28 cellular contexts compared by ENCODE assay signal in the genomic region with DNA sequence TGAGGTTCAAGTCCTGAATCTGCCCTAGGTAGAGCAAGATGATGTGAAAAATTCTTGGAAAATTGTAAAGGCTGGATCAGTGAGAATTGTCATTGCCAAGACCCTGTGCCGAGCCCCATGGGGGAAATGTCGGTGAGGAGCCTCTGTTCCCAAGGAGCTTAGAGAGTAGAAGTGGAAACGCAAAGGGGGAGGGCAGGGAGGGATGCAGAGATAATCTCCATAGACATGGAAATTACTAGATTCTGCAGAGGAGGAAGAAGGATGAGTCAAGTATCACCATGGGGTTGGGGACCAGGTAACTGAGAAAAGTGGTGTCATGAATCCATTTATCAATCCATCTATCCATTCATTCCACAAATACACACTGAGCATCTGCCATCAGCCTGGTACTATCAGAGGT. TPM values are rescaled to one million over a fixed set of nuclear protein-coding genes. Genes with fewer than 3 reads are reported as not detected.
DNase-seq lines count a peak whose midpoint lies in the region; ATAC-seq and TF ChIP-seq lines count a peak whose summit lies in the region.
"Had no signal": no experiment of that assay in that cellular context is flagged by ENCODE, and none has a peak within 500 bp of the region (broad histone marks: within the 10 kb centered on the region; RNA-seq: fewer than 3 reads in every experiment).

No MANE protein-coding gene starts in this region.

- no peaks in the 10 kb centered on the region for H4K20me1 ChIP-seq in GM23338 (replicated peaks; ENCODE audit: insufficient read depth)
- H4K20me1 ChIP-seq: BLaER1 treated with 17β-estradiol and CSF1 and Interleukin-3, amounts not matched to agents 10 nM and 100 nM had no signal

- H3K27me3 Mint-ChIP-seq in activated T-cell treated with anti-CD3 and anti-CD28 coated beads, Interleukin-2, amount 50 U/mL, for 24 hours: no peaks in the 10 kb centered on the region
- no peaks in the 10 kb centered on the region for H3K27me3 Mint-ChIP-seq in activated T-cell treated with anti-CD3 and anti-CD28 coated beads, Interleukin-2, amount 50 U/mL, for 72 hours (ENCODE audit: low read depth)
- H3K27me3 Mint-ChIP-seq in GM23338 (ENCODE audit: insufficient read depth, low read depth, poor library complexity) (peaks cover 5% of the 10 kb centered on the region), progenitor cell of endocrine pancreas (peaks cover 8% of the 10 kb centered on the region)
- H3K27me3 Mint-ChIP-seq in activated T-helper 17 cell treated with anti-CD3 and anti-CD28 coated beads, Interleukin-2, amount 50 U/mL, for 72 hours: no peaks in the 10 kb centered on the region
- H3K27me3 Mint-ChIP-seq: CD4-positive, alpha-beta T cell had no signal

- peaks cover 57% of the 10 kb centered on the region for H3K4me1 Mint-ChIP-seq in activated T-cell treated with anti-CD3 and anti-CD28 coated beads, Interleukin-2, amount 50 U/mL, for 24 hours (ENCODE audit: low read depth)
- peaks cover 66% of the 10 kb centered on the region for H3K4me1 Mint-ChIP-seq in activated T-cell treated with anti-CD3 and anti-CD28 coated beads, Interleukin-2, amount 50 U/mL, for 72 hours (ENCODE audit: low read depth)
- H3K4me1 Mint-ChIP-seq in GM23338 (peaks cover 28% of the 10 kb centered on the region), progenitor cell of endocrine pancreas (ENCODE audit: low read depth) (peaks cover 29% of the 10 kb centered on the region)
- peaks cover 55% of the 10 kb centered on the region for H3K4me1 Mint-ChIP-seq in activated T-helper 17 cell treated with anti-CD3 and anti-CD28 coated beads, Interleukin-2, amount 50 U/mL, for 72 hours

- H3K36me3 ChIP-seq in GM23338 (ENCODE audit: insufficient read depth): no peaks in the 10 kb centered on the region
- H3K36me3 ChIP-seq: HAP-1, Peyer's patch had no signal

- H2AFZ ChIP-seq in GM23338: peak overlapping the region; percentile 57; the same call in 1 of the 2 replicates
- H2AFZ ChIP-seq: GM23248 had no signal

- peaks cover 33% of the 10 kb centered on the region for H3K36me3 Mint-ChIP-seq in activated T-cell treated with anti-CD3 and anti-CD28 coated beads, Interleukin-2, amount 50 U/mL, for 24 hours (ENCODE audit: low read depth)
- H3K36me3 Mint-ChIP-seq in activated T-cell treated with anti-CD3 and anti-CD28 coated beads, Interleukin-2, amount 50 U/mL, for 72 hours (ENCODE audit: insufficient read depth in 2 of 2): peaks cover 6 to 11% of the 10 kb centered on the region in 2 donors
- H3K36me3 Mint-ChIP-seq in GM23338 (ENCODE audit: low read depth): no peaks in the 10 kb centered on the region
- peaks cover 47% of the 10 kb centered on the region for H3K36me3 Mint-ChIP-seq in activated T-helper 17 cell treated with anti-CD3 and anti-CD28 coated beads, Interleukin-2, amount 50 U/mL, for 72 hours (ENCODE audit: low read depth)
- peaks cover 4% of the 10 kb centered on the region for H3K36me3 Mint-ChIP-seq in progenitor cell of endocrine pancreas (ENCODE audit: insufficient read depth)
- H3K36me3 Mint-ChIP-seq: IgD-negative memory B cell had no signal

- H3K79me2 ChIP-seq in GM23338 (replicated peaks; ENCODE audit: insufficient read depth): no peaks in the 10 kb centered on the region

- DNase-seq in activated T-cell treated with anti-CD3 and anti-CD28 coated beads, Interleukin-2, amount 50 U/mL, for 24 hours: no peak
- DNase-seq in activated T-cell treated with anti-CD3 and anti-CD28 coated beads, Interleukin-2, amount 50 U/mL, for 72 hours: no peak
- DNase-seq in GM23338 (ENCODE audit: low spot score) (no peak), progenitor cell of endocrine pancreas (ENCODE audit: low spot score, unreplicated experiment) (no peak), erythroblast (lab: John Stamatoyannopoulos, UW) (no peak)
- DNase-seq: AML-193; CD4-positive, alpha-beta T cell; DMS53; NCI-H1092; NCI-H1436; NCI-H187; NCI-H2081 treated with DMSO at 0.1 percent for 48 hours; NCI-H2171; NCI-H226; NCI-H510A; NCI-H69; OCI-M1; Peyer's patch; SHP77 treated with DMSO at 0.1 percent for 48 hours had no signal

- no peak for TF ChIP-seq CTCF in GM23338 (conservative IDR thresholded peaks at IDR 0.05; ENCODE audit: low read depth in 2 of 2)
- TF ChIP-seq CTCF in progenitor cell of endocrine pancreas (IDR thresholded peaks at IDR 0.05; ENCODE audit: unreplicated experiment): no peak

- no peak for TF ChIP-seq POLR2A in erythroblast (IDR thresholded peaks at IDR 0.05; ENCODE audit: low read length)

- no peak overlapping the region; the same call in 1 of the 2 replicates for H3K4me2 ChIP-seq in GM23338

- H3K27ac Mint-ChIP-seq in activated T-cell treated with anti-CD3 and anti-CD28 coated beads, Interleukin-2, amount 50 U/mL, for 24 hours: peak overlapping the region; percentile 2
- H3K27ac Mint-ChIP-seq in activated T-cell treated with anti-CD3 and anti-CD28 coated beads, Interleukin-2, amount 50 U/mL, for 72 hours: no peak overlapping the region
- H3K27ac Mint-ChIP-seq in GM23338 (no peak overlapping the region), progenitor cell of endocrine pancreas (peak overlapping the region; percentile 10)
- peak overlapping the region; percentile 11 for H3K27ac Mint-ChIP-seq in activated T-helper 17 cell treated with anti-CD3 and anti-CD28 coated beads, Interleukin-2, amount 50 U/mL, for 72 hours
- H3K27ac Mint-ChIP-seq: CD4-positive, alpha-beta T cell; IgD-negative memory B cell had no signal

- no peak overlapping the region for H3K4me3 Mint-ChIP-seq in activated T-cell treated with anti-CD3 and anti-CD28 coated beads, Interleukin-2, amount 50 U/mL, for 24 hours
- H3K4me3 Mint-ChIP-seq in activated T-cell treated with anti-CD3 and anti-CD28 coated beads, Interleukin-2, amount 50 U/mL, for 72 hours: no peak overlapping the region
- no peak overlapping the region; the same call in 2 of the 3 replicates for H3K4me3 Mint-ChIP-seq in GM23338
- peak overlapping the region; percentile 20 for H3K4me3 Mint-ChIP-seq in activated T-helper 17 cell treated with anti-CD3 and anti-CD28 coated beads, Interleukin-2, amount 50 U/mL, for 72 hours
- no peak overlapping the region for H3K4me3 Mint-ChIP-seq in progenitor cell of endocrine pancreas (ENCODE audit: low read depth)
- H3K4me3 Mint-ChIP-seq: CD4-positive, alpha-beta T cell; IgD-negative memory B cell had no signal

- no peak overlapping the region for H3K4me3 ChIP-seq in GM23338
- H3K4me3 ChIP-seq: BLaER1 treated with 17β-estradiol and CSF1 and Interleukin-3, amounts not matched to agents 10 nM and 100 nM; GM23248; HAP-1; Peyer's patch had no signal

- H3K9me2 ChIP-seq in GM23338 (ENCODE audit: insufficient read depth): no peaks in the 10 kb centered on the region

- H3F3A ChIP-seq in GM23338 (replicated peaks; ENCODE audit: low read depth): no peaks in the 10 kb centered on the region

- no peaks in the 10 kb centered on the region for H3K27me3 ChIP-seq in GM23338 (ENCODE audit: insufficient read depth)
- H3K27me3 ChIP-seq: BLaER1 treated with 17β-estradiol and CSF1 and Interleukin-3, amounts not matched to agents 10 nM and 100 nM; Peyer's patch had no signal

- no peak for ATAC-seq in activated T-cell treated with anti-CD3 and anti-CD28 coated beads, Interleukin-2, amount 50 U/mL, for 72 hours (replicated peaks in 1 of 2)
- peak; percentile 41; the same call in 2 of the 3 replicates for ATAC-seq in GM23338
- no peak for ATAC-seq in activated T-helper 17 cell treated with anti-CD3 and anti-CD28 coated beads, Interleukin-2, amount 50 U/mL, for 72 hours (replicated peaks)
- no peak for ATAC-seq in HG02885 (IDR thresholded peaks at IDR 0.05; ENCODE audit: poor library complexity, unreplicated experiment)
- no peak for ATAC-seq in HG03520 (IDR thresholded peaks at IDR 0.05; ENCODE audit: unreplicated experiment)

- peaks cover 25% of the 10 kb centered on the region for H3K4me1 ChIP-seq in GM23338 (ENCODE audit: insufficient read depth)
- H3K4me1 ChIP-seq: HAP-1 had no signal

- H3K27ac ChIP-seq in GM23338 (ENCODE audit: low read depth): no peak overlapping the region; the same call in 1 of the 2 replicates
- H3K27ac ChIP-seq: BLaER1 treated with 17β-estradiol and CSF1 and Interleukin-3, amounts not matched to agents 10 nM and 100 nM; GM23248; HL-60; KMS-11; Peyer's patch had no signal

- no peaks in the 10 kb centered on the region for H3K9me3 Mint-ChIP-seq in activated T-cell treated with anti-CD3 and anti-CD28 coated beads, Interleukin-2, amount 50 U/mL, for 24 hours
- H3K9me3 Mint-ChIP-seq in activated T-cell treated with anti-CD3 and anti-CD28 coated beads, Interleukin-2, amount 50 U/mL, for 72 hours: no peaks in the 10 kb centered on the region
- H3K9me3 Mint-ChIP-seq in GM23338 (no peaks in the 10 kb centered on the region), progenitor cell of endocrine pancreas (ENCODE audit: low read depth) (no peaks in the 10 kb centered on the region)
- H3K9me3 Mint-ChIP-seq in activated T-helper 17 cell treated with anti-CD3 and anti-CD28 coated beads, Interleukin-2, amount 50 U/mL, for 72 hours: no peaks in the 10 kb centered on the region
- H3K9me3 Mint-ChIP-seq: CD4-positive, alpha-beta T cell; IgD-negative memory B cell had no signal

TF ChIP-seq in GM23338, 12 proteins besides CTCF, POLR2A, EP300 and RAD21:
- TF ChIP-seq EZH2phosphoT487 (IDR thresholded peaks at IDR 0.05; ENCODE audit: unreplicated experiment): no peak

RNA-seq across cellular contexts. Expression of gene DUSP5, which starts 26.0 kb away (rescaled TPM):
- total RNA-seq in activated T-cell treated with anti-CD3 and anti-CD28 coated beads, Interleukin-2, amount 50 U/mL, for 72 hours: 100 to 1,000 TPM; 122 to 242 TPM
- total RNA-seq in GM23338 (2014; rRNA removed; shearing (Covaris generic)): 35.0 and 35.9 TPM in 2 replicates
- 10.8 and 15.4 TPM in 2 replicates for polyA plus RNA-seq in GM23338 (2016; fragmentation: Nextera tagmentation; extraction: Ambion mirVana)
- 100 to 1,000 TPM in 1 of 2 donors, 10 to 100 TPM in 1; 43.2 to 107 TPM for total RNA-seq in activated T-helper 17 cell treated with anti-CD3 and anti-CD28 coated beads, Interleukin-2, amount 50 U/mL, for 72 hours
- 92.9 and 97.9 TPM in 2 replicates for total RNA-seq in progenitor cell of endocrine pancreas

RNA-seq across cellular contexts. Expression of gene SMC3, which starts 43.8 kb away (rescaled TPM):
- 10 to 100 TPM; 79.7 to 85.6 TPM for total RNA-seq in activated T-cell treated with anti-CD3 and anti-CD28 coated beads, Interleukin-2, amount 50 U/mL, for 72 hours
- 72.3 and 72.8 TPM in 2 replicates for total RNA-seq in GM23338 (2014; rRNA removed; shearing (Covaris generic))
- polyA plus RNA-seq in GM23338 (2016; fragmentation: Nextera tagmentation; extraction: Ambion mirVana): 237 and 320 TPM in 2 replicates
- 10 to 100 TPM; 74.0 to 77.3 TPM for total RNA-seq in activated T-helper 17 cell treated with anti-CD3 and anti-CD28 coated beads, Interleukin-2, amount 50 U/mL, for 72 hours
- total RNA-seq in progenitor cell of endocrine pancreas: 94.0 and 94.6 TPM in 2 replicates

Comparison
In these comparisons a context has a peak if more than half of its experiments do, and no peak if none do; other contexts are left out.
1. H3K27ac Mint-ChIP-seq: peak in activated T-cell treated with anti-CD3 and anti-CD28 coated beads, Interleukin-2, amount 50 U/mL, for 24 hours (single experiment), activated T-helper 17 cell treated with anti-CD3 and anti-CD28 coated beads, Interleukin-2, amount 50 U/mL, for 72 hours (single experiment) and progenitor cell of endocrine pancreas (single experiment); none in activated T-cell treated with anti-CD3 and anti-CD28 coated beads, Interleukin-2, amount 50 U/mL, for 72 hours (single experiment) and GM23338 (single experiment).